9 cellular contexts compared by ENCODE assay signal in the genomic region with DNA sequence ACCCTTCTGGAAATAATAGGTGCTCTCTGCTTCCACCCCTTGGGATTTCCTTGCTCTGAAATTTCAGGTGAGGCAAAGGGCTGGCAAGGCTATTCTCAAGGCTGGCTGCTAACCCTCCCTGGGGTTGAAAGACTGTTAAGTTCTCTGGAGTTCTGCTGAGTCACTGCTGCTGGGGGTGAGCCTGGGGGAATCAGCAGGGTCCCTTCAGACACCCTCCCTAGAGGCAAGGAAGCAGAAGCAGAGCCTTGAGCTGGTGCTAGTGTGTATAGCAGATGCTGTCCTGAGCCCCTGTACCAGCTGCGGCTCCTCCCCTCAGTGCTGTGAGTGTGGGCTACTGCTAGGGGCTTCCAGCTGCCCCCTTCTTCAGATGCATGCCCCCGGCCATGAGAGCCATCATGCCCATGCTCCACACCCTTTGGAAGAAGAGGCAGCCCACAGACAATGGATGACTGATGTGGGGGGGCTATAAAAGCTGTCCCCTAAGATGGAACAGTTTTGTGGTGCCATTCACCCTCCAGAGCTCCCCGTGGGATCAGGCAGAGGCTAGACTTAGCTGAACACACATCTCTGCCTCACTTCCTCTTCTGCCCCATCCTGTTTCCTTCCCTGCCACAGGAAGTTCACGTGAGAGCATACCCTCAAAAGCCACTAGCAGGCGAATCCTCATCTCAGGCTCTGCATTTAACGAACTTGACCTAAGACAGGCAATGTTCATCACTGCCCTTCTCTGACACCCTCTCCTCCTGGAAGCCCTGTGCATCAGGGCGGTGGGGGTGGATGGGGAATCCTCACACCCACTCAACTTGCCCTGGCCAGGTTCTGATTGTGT.
DNase-seq lines count a peak whose midpoint lies in the region; ATAC-seq lines count a peak whose summit lies in the region.
"Had no signal": no experiment of that assay in that cellular context is flagged by ENCODE, and none has a peak within 500 bp of the region (broad histone marks: within the 10 kb centered on the region; RNA-seq: fewer than 3 reads in every experiment).

No MANE protein-coding gene starts in this region.

- H3K4me1 Mint-ChIP-seq in T-helper 17 cell (peaks cover 45% of the 10 kb centered on the region), immature natural killer cell (peaks cover 33 to 36% of the 10 kb centered on the region in 2 donors)

- no peak overlapping the region for H3K4me3 ChIP-seq in H7 (ENCODE audit: insufficient read depth, low read depth, low read length)

- H3K36me3 Mint-ChIP-seq in T-helper 17 cell (ENCODE audit: low read depth) (peaks cover 3% of the 10 kb centered on the region), immature natural killer cell (no peaks in the 10 kb centered on the region)

- peak overlapping the region; percentile 60 for H3K27ac Mint-ChIP-seq in T-helper 17 cell
- H3K27ac Mint-ChIP-seq in immature natural killer cell, result peak overlapping the region; percentile 6 to 58 (median 46)

- H3K27me3 Mint-ChIP-seq in T-helper 17 cell (no peaks in the 10 kb centered on the region), immature natural killer cell (ENCODE audit: low read depth in 3 of 3) (peaks cover 0 to 4% (median 2%) of the 10 kb centered on the region in 3 donors)

- H3K9me3 ChIP-seq in T-helper 17 cell (ENCODE audit: control insufficient read depth, low read length, poor library complexity, severe bottlenecking), result no peaks in the 10 kb centered on the region

- DNase-seq in Ammon's horn (ENCODE audit: low spot score), result peak; percentile 61
- no peak for DNase-seq in T-helper 17 cell
- DNase-seq in immature natural killer cell, result peak in 2 of 3 donors; percentile 11 to 12
- DNase-seq in H7, result no peak
- DNase-seq in NCI-H2196 treated with DMSO at 0.1 percent for 48 hours (lab: John Stamatoyannopoulos, UW; ENCODE audit: unreplicated experiment), result no peak
- no peak for DNase-seq in ureter (ENCODE audit: low spot score)
- no peak for DNase-seq in SW480 (ENCODE audit: low spot score)
- DNase-seq: NCI-H524 treated with DMSO at 0.1 percent for 48 hours had no signal

- H3K4me3 Mint-ChIP-seq in T-helper 17 cell (peak overlapping the region; percentile 89), immature natural killer cell (peak overlapping the region; percentile 25 to 76 (median 57))

- H3K36me3 ChIP-seq in H7 (replicated peaks; ENCODE audit: control insufficient read depth, insufficient read depth, low read length), result no peaks in the 10 kb centered on the region

- ATAC-seq in GM21447 (IDR thresholded peaks at IDR 0.05; ENCODE audit: unreplicated experiment) (peak; percentile 57), T-helper 17 cell (peak; percentile 45)

- no peaks in the 10 kb centered on the region for H3K9me3 Mint-ChIP-seq in immature natural killer cell

- H3K27me3 ChIP-seq in H7 (ENCODE audit: control insufficient read depth, insufficient read depth, low read length), result no peaks in the 10 kb centered on the region

Comparison
In these comparisons a context has a peak if more than half of its experiments do, and no peak if none do; other contexts are left out.
1. DNase-seq: peak in Ammon's horn (single experiment) and immature natural killer cell (2 of 3); none in T-helper 17 cell (0 of 3), H7 (single experiment), NCI-H2196 treated with DMSO at 0.1 percent for 48 hours (single experiment), ureter (single experiment) and SW480 (single experiment).